In the genomic region with DNA sequence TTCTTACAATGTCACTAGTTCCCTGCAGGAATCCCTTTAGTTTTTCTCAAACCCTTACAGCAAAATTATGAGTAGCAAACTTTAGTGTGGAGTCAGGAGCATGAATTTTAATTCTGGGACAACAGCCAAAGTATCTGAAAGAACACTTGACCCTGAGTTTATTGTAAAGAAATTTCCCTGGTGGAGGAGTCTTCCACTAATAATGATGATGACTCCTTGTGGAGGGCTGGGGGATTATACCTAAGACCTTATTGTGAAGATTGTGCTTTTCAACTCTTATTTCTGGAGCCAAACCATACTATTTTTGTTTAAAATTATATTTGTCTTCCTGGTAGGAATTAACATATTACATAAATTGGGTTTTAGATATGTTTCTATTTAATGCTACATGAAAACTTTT, we compare ENCODE assay signal across 19 cellular contexts.
DNase-seq lines count a peak whose midpoint lies in the region; ATAC-seq and TF ChIP-seq lines count a peak whose summit lies in the region.
"Had no signal": no experiment of that assay in that cellular context is flagged by ENCODE, and none has a peak within 500 bp of the region (broad histone marks: within the 10 kb centered on the region; RNA-seq: fewer than 3 reads in every experiment).

No MANE protein-coding gene starts in this region.

- no peaks in the 10 kb centered on the region for H3K36me3 ChIP-seq in RWPE2 (ENCODE audit: low read depth)
- H3K36me3 ChIP-seq: heart right ventricle, uterus had no signal

- no peaks in the 10 kb centered on the region for H3K9me3 ChIP-seq in RWPE2 (ENCODE audit: severe bottlenecking)
- H3K9me3 ChIP-seq: heart right ventricle, uterus had no signal

- no peak overlapping the region for H3K4me3 ChIP-seq in AG10803 (ENCODE audit: low read length)
- no peak overlapping the region for H3K4me3 ChIP-seq in RWPE2 (ENCODE audit: severe bottlenecking)
- H3K4me3 ChIP-seq: heart right ventricle, uterus had no signal

- peak; percentile 62; the same call in 2 of the 3 replicates for ATAC-seq in RWPE2 (ENCODE audit: low read depth)
- ATAC-seq in foreskin keratinocyte: no peak
- no peak for ATAC-seq in GM18909 (IDR thresholded peaks at IDR 0.05; ENCODE audit: poor library complexity, unreplicated experiment)
- no peak for ATAC-seq in HG03469 (IDR thresholded peaks at IDR 0.05; ENCODE audit: unreplicated experiment)
- ATAC-seq: heart right ventricle; natural killer cell treated with Interleukin-12 subunit alpha and Interleukin-12 subunit beta and Interleukin-15 and Interleukin-18, amount 100 ng/mL, for 72 hours had no signal

- DNase-seq in AG10803 (ENCODE audit: low read depth) (no peak), RWPE2 (ENCODE audit: low spot score) (no peak), foreskin keratinocyte (no peak), NCI-H2081 treated with DMSO at 0.1 percent for 48 hours (lab: John Stamatoyannopoulos, UW) (no peak)
- DNase-seq in activated naive CD4-positive, alpha-beta T cell (lab: John Stamatoyannopoulos, UW): no peak
- DNase-seq: activated CD4-positive, alpha-beta T cell treated with anti-CD3 and anti-CD28 coated beads, Interleukin-2, amount 50 U/mL, for 4 hours; CD8-positive, alpha-beta memory T cell; effector memory CD4-positive, alpha-beta T cell; heart right ventricle; Karpas-422; NCI-H1417 treated with DMSO at 0.1 percent for 48 hours; SHP77; substantia nigra; T-helper 1 cell; uterus had no signal

- 0 out of 2 replicates have a peak, but pooled peaks have one; percentile 14 for TF ChIP-seq CTCF in AG10803 (conservative IDR thresholded peaks at IDR 0.05; ENCODE audit: low read length)
- 0 out of 3 replicates have a peak, but pooled peaks have one; percentile 24 for TF ChIP-seq CTCF in GM12872 (IDR thresholded peaks at IDR 0.05; ENCODE audit: insufficient read depth, low read depth, low read length)
- peak; percentile 48 for TF ChIP-seq CTCF in RWPE2 (IDR thresholded peaks at IDR 0.05; ENCODE audit: poor library complexity, severe bottlenecking)
- peak; percentile 33 for TF ChIP-seq CTCF in foreskin keratinocyte (conservative IDR thresholded peaks at IDR 0.05)

- no peak overlapping the region for H3K27ac ChIP-seq in RWPE2 (ENCODE audit: poor library complexity, severe bottlenecking)
- no peak overlapping the region for H3K27ac ChIP-seq in foreskin keratinocyte
- H3K27ac ChIP-seq: heart right ventricle, uterus had no signal

- no peaks in the 10 kb centered on the region for H3K4me1 ChIP-seq in RWPE2 (ENCODE audit: insufficient read depth, poor library complexity, severe bottlenecking)
- H3K4me1 ChIP-seq in foreskin keratinocyte: no peaks in the 10 kb centered on the region
- H3K4me1 ChIP-seq: uterus had no signal

- H3K27me3 ChIP-seq in RWPE2 (ENCODE audit: insufficient read depth, poor library complexity, severe bottlenecking) (no peaks in the 10 kb centered on the region), foreskin keratinocyte (peaks cover 14% of the 10 kb centered on the region)
- H3K27me3 ChIP-seq: uterus had no signal
